2 cellular contexts compared by ENCODE assay signal in the genomic region with DNA sequence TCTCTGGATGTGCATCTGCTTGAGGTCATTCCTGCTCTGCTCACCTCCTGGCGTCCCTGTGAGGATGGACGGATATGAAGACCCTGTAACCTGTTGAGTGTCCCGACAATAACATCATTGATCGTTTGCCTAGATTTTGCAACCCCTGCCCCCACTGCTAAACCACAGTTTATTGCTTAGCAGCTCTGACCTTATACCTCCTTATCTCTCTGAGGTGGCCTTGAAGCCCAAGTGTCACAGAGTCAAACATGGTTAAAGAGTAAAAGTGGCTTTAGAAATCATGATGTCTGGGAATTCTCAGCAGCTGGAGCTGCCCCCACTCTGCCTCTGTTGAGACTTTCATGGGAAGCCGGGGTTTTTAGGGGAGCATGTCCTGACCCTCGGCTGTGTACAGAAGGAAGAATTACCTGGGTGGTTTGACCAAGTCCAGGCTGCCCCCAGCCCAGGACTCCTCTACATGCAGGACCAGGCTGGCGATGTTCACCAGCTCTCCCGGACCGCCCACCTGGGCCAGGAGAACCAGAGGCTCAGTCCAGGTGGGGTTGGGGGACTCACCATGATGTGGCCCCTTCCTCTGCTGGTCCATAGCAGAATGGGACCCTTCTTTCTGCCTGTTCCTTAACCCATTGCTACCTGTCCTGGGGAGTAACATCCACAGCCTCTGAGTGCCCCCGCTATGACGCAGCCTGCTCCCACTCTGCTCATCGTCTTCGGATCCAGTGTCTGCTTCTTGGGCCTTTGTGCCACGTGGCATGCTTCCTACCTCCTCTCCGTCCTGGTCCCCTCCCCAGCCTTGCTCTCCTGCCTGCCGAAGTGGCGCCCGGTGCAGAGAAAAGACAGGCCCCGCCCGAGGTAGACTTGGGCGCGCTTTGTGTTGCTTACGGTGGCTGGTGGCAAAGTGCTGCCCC.
A peak's percentile ranks its signal among the peaks of the same experiment; 100 is the strongest.
TF ChIP-seq lines count a peak whose summit lies in the region.

No MANE protein-coding gene starts in this region.

TF ChIP-seq in GM23338, 12 proteins besides CTCF, POLR2A, EP300 and RAD21:
- TF ChIP-seq, protein P1, sequence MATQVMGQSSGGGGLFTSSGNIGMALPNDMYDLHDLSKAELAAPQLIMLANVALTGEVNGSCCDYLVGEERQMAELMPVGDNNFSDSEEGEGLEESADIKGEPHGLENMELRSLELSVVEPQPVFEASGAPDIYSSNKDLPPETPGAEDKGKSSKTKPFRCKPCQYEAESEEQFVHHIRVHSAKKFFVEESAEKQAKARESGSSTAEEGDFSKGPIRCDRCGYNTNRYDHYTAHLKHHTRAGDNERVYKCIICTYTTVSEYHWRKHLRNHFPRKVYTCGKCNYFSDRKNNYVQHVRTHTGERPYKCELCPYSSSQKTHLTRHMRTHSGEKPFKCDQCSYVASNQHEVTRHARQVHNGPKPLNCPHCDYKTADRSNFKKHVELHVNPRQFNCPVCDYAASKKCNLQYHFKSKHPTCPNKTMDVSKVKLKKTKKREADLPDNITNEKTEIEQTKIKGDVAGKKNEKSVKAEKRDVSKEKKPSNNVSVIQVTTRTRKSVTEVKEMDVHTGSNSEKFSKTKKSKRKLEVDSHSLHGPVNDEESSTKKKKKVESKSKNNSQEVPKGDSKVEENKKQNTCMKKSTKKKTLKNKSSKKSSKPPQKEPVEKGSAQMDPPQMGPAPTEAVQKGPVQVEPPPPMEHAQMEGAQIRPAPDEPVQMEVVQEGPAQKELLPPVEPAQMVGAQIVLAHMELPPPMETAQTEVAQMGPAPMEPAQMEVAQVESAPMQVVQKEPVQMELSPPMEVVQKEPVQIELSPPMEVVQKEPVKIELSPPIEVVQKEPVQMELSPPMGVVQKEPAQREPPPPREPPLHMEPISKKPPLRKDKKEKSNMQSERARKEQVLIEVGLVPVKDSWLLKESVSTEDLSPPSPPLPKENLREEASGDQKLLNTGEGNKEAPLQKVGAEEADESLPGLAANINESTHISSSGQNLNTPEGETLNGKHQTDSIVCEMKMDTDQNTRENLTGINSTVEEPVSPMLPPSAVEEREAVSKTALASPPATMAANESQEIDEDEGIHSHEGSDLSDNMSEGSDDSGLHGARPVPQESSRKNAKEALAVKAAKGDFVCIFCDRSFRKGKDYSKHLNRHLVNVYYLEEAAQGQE (IDR thresholded peaks at IDR 0.05; ENCODE audit: unreplicated experiment) = no peak
- TF ChIP-seq STAT1 (IDR thresholded peaks at IDR 0.05; ENCODE audit: unreplicated experiment) (no peak), JUNB (IDR thresholded peaks at IDR 0.05; ENCODE audit: unreplicated experiment) (no peak), EZH2phosphoT487 (IDR thresholded peaks at IDR 0.05; ENCODE audit: unreplicated experiment) (no peak)

TF ChIP-seq in HepG2, 621 proteins besides CTCF, POLR2A, EP300 and RAD21 (continues in another document):
- TF ChIP-seq SOX13 (IDR thresholded peaks at IDR 0.05) = peak; percentile 65
- peak in 1 of 2 experiments; percentile 87; a peak in 2 of 4 replicates for TF ChIP-seq SOX13 (CRISPR knock-in tag; conservative IDR thresholded peaks at IDR 0.05 in 1 of 2, IDR thresholded peaks at IDR 0.05 in 1 of 2)
- TF ChIP-seq SMAD9 (CRISPR knock-in tag; IDR thresholded peaks at IDR 0.05) = peak; percentile 45; the same call in 1 of the 2 replicates
- TF ChIP-seq PCBP1 (IDR thresholded peaks at IDR 0.05; ENCODE audit: borderline replicate concordance, low read depth, low read length) = no peak
- no peak for TF ChIP-seq EED (CRISPR knock-in tag; IDR thresholded peaks at IDR 0.05)
- TF ChIP-seq CREB1 (IDR thresholded peaks at IDR 0.05) = no peak
- TF ChIP-seq CREB1 (CRISPR knock-in tag; IDR thresholded peaks at IDR 0.05) = peak; percentile 29; the same call in 1 of the 2 replicates
- peak; percentile 54; the same call in 1 of the 2 replicates for TF ChIP-seq DPF2 (CRISPR knock-in tag; IDR thresholded peaks at IDR 0.05; ENCODE audit: borderline replicate concordance, low read depth)
- no peak for TF ChIP-seq NFATC3 (CRISPR knock-in tag; IDR thresholded peaks at IDR 0.05)
- TF ChIP-seq ZGPAT (CRISPR knock-in tag; IDR thresholded peaks at IDR 0.05) = peak; percentile 24; the same call in 1 of the 2 replicates
- TF ChIP-seq ATRX (CRISPR knock-in tag; IDR thresholded peaks at IDR 0.05; ENCODE audit: borderline replicate concordance) = no peak
- TF ChIP-seq ARID4A (CRISPR knock-in tag; IDR thresholded peaks at IDR 0.05; ENCODE audit: borderline replicate concordance) = 0 out of 2 replicates have a peak, but pooled peaks have one; percentile 12
- TF ChIP-seq HDAC1 (CRISPR knock-in tag; IDR thresholded peaks at IDR 0.05) = peak; percentile 60
- TF ChIP-seq NCOA2 (CRISPR knock-in tag; IDR thresholded peaks at IDR 0.05) = peak; percentile 82
- 0 out of 2 replicates have a peak, but pooled peaks have one; percentile 12 for TF ChIP-seq ZNF44 (CRISPR knock-in tag; IDR thresholded peaks at IDR 0.05)
- peak; percentile 36; the same call in 1 of the 2 replicates for TF ChIP-seq ZMYM3 (CRISPR knock-in tag; IDR thresholded peaks at IDR 0.05)
- TF ChIP-seq NCOA1 (CRISPR knock-in tag; IDR thresholded peaks at IDR 0.05) = peak; percentile 34; the same call in 1 of the 2 replicates
- peak; percentile 61 for TF ChIP-seq FOSL2 (CRISPR knock-in tag; IDR thresholded peaks at IDR 0.05)
- TF ChIP-seq PREB (CRISPR knock-in tag; IDR thresholded peaks at IDR 0.05) = no peak
- peak; percentile 80; the same call in 1 of the 2 replicates for TF ChIP-seq ZBTB4 (CRISPR knock-in tag; IDR thresholded peaks at IDR 0.05; ENCODE audit: borderline replicate concordance)
- TF ChIP-seq HNF4G (IDR thresholded peaks at IDR 0.05; ENCODE audit: borderline replicate concordance, low read depth, low read length) = peak; percentile 65
- TF ChIP-seq HNF4G (CRISPR knock-in tag; IDR thresholded peaks at IDR 0.05; ENCODE audit: borderline replicate concordance, low read depth) = no peak
- TF ChIP-seq, protein P2, sequence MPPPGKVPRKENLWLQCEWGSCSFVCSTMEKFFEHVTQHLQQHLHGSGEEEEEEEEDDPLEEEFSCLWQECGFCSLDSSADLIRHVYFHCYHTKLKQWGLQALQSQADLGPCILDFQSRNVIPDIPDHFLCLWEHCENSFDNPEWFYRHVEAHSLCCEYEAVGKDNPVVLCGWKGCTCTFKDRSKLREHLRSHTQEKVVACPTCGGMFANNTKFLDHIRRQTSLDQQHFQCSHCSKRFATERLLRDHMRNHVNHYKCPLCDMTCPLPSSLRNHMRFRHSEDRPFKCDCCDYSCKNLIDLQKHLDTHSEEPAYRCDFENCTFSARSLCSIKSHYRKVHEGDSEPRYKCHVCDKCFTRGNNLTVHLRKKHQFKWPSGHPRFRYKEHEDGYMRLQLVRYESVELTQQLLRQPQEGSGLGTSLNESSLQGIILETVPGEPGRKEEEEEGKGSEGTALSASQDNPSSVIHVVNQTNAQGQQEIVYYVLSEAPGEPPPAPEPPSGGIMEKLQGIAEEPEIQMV (CRISPR knock-in tag; IDR thresholded peaks at IDR 0.05; ENCODE audit: low read depth) = no peak
- no peak for TF ChIP-seq ZNF234 (CRISPR knock-in tag; conservative IDR thresholded peaks at IDR 0.05)
- TF ChIP-seq GATAD2A (CRISPR knock-in tag; IDR thresholded peaks at IDR 0.05) = peak; percentile 98
- no peak for TF ChIP-seq ZNF264 (CRISPR knock-in tag; IDR thresholded peaks at IDR 0.05)
- TF ChIP-seq LCORL (IDR thresholded peaks at IDR 0.05) = no peak
- TF ChIP-seq LCORL (CRISPR knock-in tag; IDR thresholded peaks at IDR 0.05) = peak; percentile 27; the same call in 1 of the 2 replicates
- 0 out of 2 replicates have a peak, but pooled peaks have one; percentile 82 for TF ChIP-seq ZNF572 (CRISPR knock-in tag; IDR thresholded peaks at IDR 0.05)
- no peak for TF ChIP-seq DBP (CRISPR knock-in tag; IDR thresholded peaks at IDR 0.05; ENCODE audit: not compliant biosample characterization)
- TF ChIP-seq BHLHE40 (IDR thresholded peaks at IDR 0.05; ENCODE audit: low read length) = no peak
